In genomic region chr3:193869221-193870201, GRCh38 we compare ENCODE assay signal across 8 cellular contexts.
A peak's percentile ranks its signal among the peaks of the same experiment; 100 is the strongest.
DNase-seq lines count a peak whose midpoint lies in the region; ATAC-seq, FAIRE-seq and TF ChIP-seq lines count a peak whose summit lies in the region.

No MANE protein-coding gene starts in this region.

- H4K20me1 ChIP-seq in keratinocyte (ENCODE audit: control insufficient read depth, extremely low read depth, insufficient read depth, low read length) = no peaks in the 10 kb centered on the region

- H3K9ac ChIP-seq in keratinocyte (ENCODE audit: control insufficient read depth, extremely low read depth, insufficient read depth, low read length) = no peak overlapping the region

- H3K9me3 ChIP-seq in keratinocyte (ENCODE audit: control insufficient read depth, low read depth, low read length) (no peaks in the 10 kb centered on the region), testis (no peaks in the 10 kb centered on the region)

- intact Hi-C loops in testis (cut with DNase I; ENCODE audit: low total_unique reads) = no loop called here

- CTCF ChIA-PET in HEK293T (lab: Yijun Ruan, JAX) = no interaction called here

- ATAC-seq in GM18498 (IDR thresholded peaks at IDR 0.05; ENCODE audit: unreplicated experiment) (no peak), HG03280 (IDR thresholded peaks at IDR 0.05; ENCODE audit: unreplicated experiment) (no peak)

- H3K27ac ChIP-seq in keratinocyte (ENCODE audit: control insufficient read depth, insufficient read depth, low read length) = peak overlapping the region; percentile 57
- no peak overlapping the region for H3K27ac ChIP-seq in testis

- no peak overlapping the region for H2AFZ ChIP-seq in keratinocyte (ENCODE audit: control insufficient read depth, low read length)

- TF ChIP-seq CTCF in keratinocyte (optimal IDR thresholded peaks at IDR 0.05 in 1 of 3, IDR thresholded peaks at IDR 0.05 in 1 of 3, conservative IDR thresholded peaks at IDR 0.05 in 1 of 3; ENCODE audit: extremely low read depth in 1 of 3, insufficient read depth in 2 of 3, low read length in 3 of 3) (no peak), testis (IDR thresholded peaks at IDR 0.05) (no peak)

- no peak overlapping the region for H3K4me3 ChIP-seq in keratinocyte (ENCODE audit: control insufficient read depth in 2 of 3, extremely low read depth in 1 of 3, insufficient read depth in 2 of 3, low read depth in 1 of 3, low read length in 3 of 3)
- H3K4me3 ChIP-seq in testis = peak overlapping the region; percentile 1 to 5

- WGBS in testis, 2 donors = 60 to 61% methylated on average over 31 to 71 of the region's 71 CpGs

- FAIRE-seq in HTR-8/SVneo (lab: Jason Lieb, UNC) (no peak), keratinocyte (lab: Jason Lieb, UNC) (no peak)

- in situ Hi-C loops in ACHN (cut with HindIII; ENCODE audit: low pct_ligation_motif_present, low pct_unique_long_range_greater_than_20kb, low sequenced_read_pairs) = no loop called here

- POLR2A ChIA-PET in HEK293T (lab: Yijun Ruan, JAX) = no interaction called here

- dilution Hi-C loops in keratinocyte (cut with MboI; ENCODE audit: extremely low pct_ligation_motif_present, low sequenced_read_pairs) = no loop called here

- H3K36me3 ChIP-seq in keratinocyte (ENCODE audit: control insufficient read depth in 2 of 2, extremely low read depth in 1 of 2, insufficient read depth in 2 of 2, low read length in 2 of 2) (no peaks in the 10 kb centered on the region), testis (ENCODE audit: low read depth, missing control alignments) (no peaks in the 10 kb centered on the region)

- H3K9me1 ChIP-seq in keratinocyte (ENCODE audit: control insufficient read depth, extremely low read depth, insufficient read depth, low read length) = no peaks in the 10 kb centered on the region

- DNase-seq in ACHN = peak; percentile 90
- peak; percentile 81 for DNase-seq in HTR-8/SVneo (ENCODE audit: insufficient read length, low spot score)
- peak; percentile 78 for DNase-seq in amniotic epithelial cell (ENCODE audit: low read depth)
- DNase-seq in keratinocyte (ENCODE audit: low read depth, low spot score) = peak; percentile 32
- no peak for DNase-seq in testis
- DNase-seq in HEK293T (ENCODE audit: extremely low spot score) = no peak

- H3K4me1 ChIP-seq in keratinocyte (ENCODE audit: control insufficient read depth, extremely low read depth, insufficient read depth, low read length) = peaks cover 55% of the 10 kb centered on the region
- H3K4me1 ChIP-seq in testis = peaks cover 8% of the 10 kb centered on the region

- H3K27me3 ChIP-seq in keratinocyte (ENCODE audit: control insufficient read depth, extremely low read depth, insufficient read depth, low read length) = no peaks in the 10 kb centered on the region
- no peaks in the 10 kb centered on the region for H3K27me3 ChIP-seq in testis

- TF ChIP-seq POLR2A in testis (IDR thresholded peaks at IDR 0.05) = no peak

- no peak overlapping the region for H3K4me2 ChIP-seq in keratinocyte (ENCODE audit: control insufficient read depth, extremely low read depth, insufficient read depth, low read depth, low read length)

- no peaks in the 10 kb centered on the region for H3K79me2 ChIP-seq in keratinocyte (ENCODE audit: control insufficient read depth, insufficient read depth, low read length)

TF ChIP-seq in HEK293T, 16 proteins besides CTCF, POLR2A, EP300 and RAD21:
- TF ChIP-seq FOXM1 (IDR thresholded peaks at IDR 0.05; ENCODE audit: borderline replicate concordance) (no peak), HDGF (IDR thresholded peaks at IDR 0.05; ENCODE audit: borderline replicate concordance) (no peak), FOXK2 (IDR thresholded peaks at IDR 0.05) (no peak), ZNF384 (IDR thresholded peaks at IDR 0.05) (no peak), L3MBTL2 (conservative IDR thresholded peaks at IDR 0.05) (no peak), CTBP1 (IDR thresholded peaks at IDR 0.05; ENCODE audit: borderline replicate concordance) (no peak), NFRKB (IDR thresholded peaks at IDR 0.05) (no peak), SUZ12 (IDR thresholded peaks at IDR 0.05) (no peak), ARNT (IDR thresholded peaks at IDR 0.05) (no peak), ELF4 (IDR thresholded peaks at IDR 0.05) (no peak), BHLHE40 (IDR thresholded peaks at IDR 0.05; ENCODE audit: borderline replicate concordance) (no peak), FOXA1 (IDR thresholded peaks at IDR 0.05) (no peak), LEF1 (IDR thresholded peaks at IDR 0.05; ENCODE audit: borderline replicate concordance) (no peak), SP1 (IDR thresholded peaks at IDR 0.05) (no peak), TARDBP (IDR thresholded peaks at IDR 0.05) (no peak)
- TF ChIP-seq, protein P1, sequence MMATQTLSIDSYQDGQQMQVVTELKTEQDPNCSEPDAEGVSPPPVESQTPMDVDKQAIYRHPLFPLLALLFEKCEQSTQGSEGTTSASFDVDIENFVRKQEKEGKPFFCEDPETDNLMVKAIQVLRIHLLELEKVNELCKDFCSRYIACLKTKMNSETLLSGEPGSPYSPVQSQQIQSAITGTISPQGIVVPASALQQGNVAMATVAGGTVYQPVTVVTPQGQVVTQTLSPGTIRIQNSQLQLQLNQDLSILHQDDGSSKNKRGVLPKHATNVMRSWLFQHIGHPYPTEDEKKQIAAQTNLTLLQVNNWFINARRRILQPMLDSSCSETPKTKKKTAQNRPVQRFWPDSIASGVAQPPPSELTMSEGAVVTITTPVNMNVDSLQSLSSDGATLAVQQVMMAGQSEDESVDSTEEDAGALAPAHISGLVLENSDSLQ (IDR thresholded peaks at IDR 0.05) = no peak

Comparison
In these comparisons a context has a peak if more than half of its experiments do, and no peak if none do; other contexts are left out.
1. DNase-seq: peak in ACHN (single experiment), HTR-8/SVneo (single experiment), amniotic epithelial cell (single experiment) and keratinocyte (single experiment); none in testis (single experiment) and HEK293T (single experiment).
2. H3K4me3 ChIP-seq: peak in testis (2 of 2); none in keratinocyte (0 of 3).